In the genomic region with DNA sequence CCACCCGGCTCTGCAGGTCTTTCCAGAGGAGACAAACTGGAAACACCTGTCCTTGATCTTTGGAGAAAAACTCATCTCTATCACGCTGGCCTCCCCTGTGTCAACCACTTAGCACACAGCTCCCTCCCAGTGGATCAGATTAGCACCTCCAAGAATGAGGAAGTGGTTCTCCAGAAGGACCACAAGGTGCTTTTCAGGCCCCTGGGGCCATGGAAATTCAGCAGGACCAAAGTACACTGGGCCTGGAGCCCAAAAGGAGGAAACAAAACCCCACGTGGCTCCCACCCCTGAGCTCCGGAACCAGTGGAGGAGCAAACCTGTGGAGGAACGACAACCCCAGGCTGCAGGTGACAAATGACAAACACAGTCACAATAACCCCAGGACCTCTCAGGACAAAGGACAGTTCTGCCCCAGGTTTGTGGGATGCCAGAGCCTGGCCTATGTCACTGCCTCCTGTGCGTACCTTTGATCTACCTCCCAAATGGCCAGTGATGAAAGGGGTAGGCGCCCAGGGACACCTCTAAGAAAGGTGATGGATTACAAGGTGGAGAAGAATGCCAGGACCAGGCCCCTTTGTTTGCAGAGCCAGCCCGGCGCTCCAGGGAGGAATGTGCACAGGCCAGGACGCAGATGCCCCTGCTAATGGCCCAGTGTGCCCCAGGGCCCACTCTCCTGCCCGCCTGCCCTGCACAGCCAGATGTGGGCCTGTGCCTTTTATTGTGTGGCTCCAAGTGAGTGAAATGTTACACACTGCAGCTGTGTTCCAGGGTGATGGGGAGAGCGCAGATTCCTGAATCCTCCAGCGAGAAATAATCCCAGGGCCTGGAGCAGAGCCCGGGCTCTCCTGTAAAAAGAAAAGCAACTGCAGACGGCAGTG, we compare ENCODE assay signal across 1 cellular context.
TF ChIP-seq lines count a peak whose summit lies in the region.

No MANE protein-coding gene starts in this region.

TF ChIP-seq in H1, 55 proteins besides CTCF, POLR2A, EP300 and RAD21 (continued from another document):
- TF ChIP-seq TCF12 (IDR thresholded peaks at IDR 0.05; ENCODE audit: low read depth, low read length) = no peak
- TF ChIP-seq SAP30 (IDR thresholded peaks at IDR 0.05; ENCODE audit: insufficient read depth, insufficient replicate concordance, low read length) = no peak
- TF ChIP-seq CTBP2 (IDR thresholded peaks at IDR 0.05; ENCODE audit: borderline replicate concordance, insufficient read depth, insufficient read length, low read length) = no peak
- TF ChIP-seq MAFK (IDR thresholded peaks at IDR 0.05; ENCODE audit: low read depth, low read length) = no peak
- no peak for TF ChIP-seq SP4 (IDR thresholded peaks at IDR 0.05; ENCODE audit: low read length)
- no peak for TF ChIP-seq SIRT6 (IDR thresholded peaks at IDR 0.05; ENCODE audit: low read length)
- TF ChIP-seq SIN3A (conservative IDR thresholded peaks at IDR 0.05 in 1 of 2, IDR thresholded peaks at IDR 0.05 in 1 of 2; ENCODE audit: low read depth in 1 of 2, low read length in 2 of 2) = no peak
- TF ChIP-seq FOSL1 (IDR thresholded peaks at IDR 0.05; ENCODE audit: insufficient read depth, low read depth, low read length) = no peak
